Comparison of ENCODE assay signal across 1 cellular context in the genomic region with DNA sequence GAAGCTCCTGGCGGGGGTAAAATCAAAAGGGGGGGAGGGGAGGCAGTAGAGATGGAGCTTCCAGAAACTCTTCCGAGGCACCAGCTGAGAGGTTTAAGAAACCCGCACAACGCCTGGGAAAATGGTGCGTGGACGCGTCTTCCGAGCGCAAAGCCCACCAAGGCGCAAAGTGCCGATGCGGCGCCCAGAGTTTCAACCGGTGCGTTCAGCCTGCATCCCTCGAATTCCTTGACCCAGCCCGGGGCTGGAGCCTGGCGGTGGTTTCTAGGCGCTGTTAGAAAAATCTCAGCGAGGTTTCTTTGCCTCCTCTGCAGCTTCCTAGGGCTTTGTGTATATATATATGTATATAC.
TF ChIP-seq lines count a peak whose summit lies in the region.

No MANE protein-coding gene starts in this region.

TF ChIP-seq in IMR-90, 13 proteins besides CTCF, POLR2A, EP300 and RAD21 (continued from another document):
- TF ChIP-seq ELK1 (IDR thresholded peaks at IDR 0.05; ENCODE audit: borderline replicate concordance, low read depth, low read length) (no peak), RCOR1 (IDR thresholded peaks at IDR 0.05; ENCODE audit: insufficient replicate concordance, low read length) (no peak), BHLHE40 (IDR thresholded peaks at IDR 0.05; ENCODE audit: low read depth, low read length) (no peak)
